32 cellular contexts compared by ENCODE assay signal in genomic region chr20:49393803-49394202, GRCh38.
"Had no signal": no experiment of that assay in that cellular context is flagged by ENCODE, and none has a peak within 500 bp of the region (broad histone marks: within the 10 kb centered on the region; RNA-seq: fewer than 3 reads in every experiment).

No MANE protein-coding gene starts in this region.

- H3K27ac ChIP-seq: cardiac muscle cell, RWPE1, VCaP had no signal

- H3K36me3 ChIP-seq: cardiac muscle cell had no signal

- FAIRE-seq: RCC 7860 had no signal

- DNase-seq: activated CD4-positive, alpha-beta memory T cell treated with anti-CD3 and anti-CD28 coated beads, Interleukin-2, amount 10 ng/mL, durations not matched to agents 7 days and 5 days; activated CD4-positive, alpha-beta T cell treated with anti-CD3 and anti-CD28 coated beads for 1 hour; activated CD4-positive, alpha-beta T cell treated with anti-CD3 and anti-CD28 coated beads for 48 hours; activated CD4-positive, CD25-positive, alpha-beta regulatory T cell; activated effector memory CD4-positive, alpha-beta T cell treated with anti-CD3 and anti-CD28 coated beads, Interleukin-2, amount 50 U/mL, for 16 hours; activated naive CD4-positive, alpha-beta T cell; activated naive CD4-positive, alpha-beta T cell treated with anti-CD3 and anti-CD28 coated beads, Interleukin-2, amount 50 U/mL, for 16 hours; activated naive CD8-positive, alpha-beta T cell treated with anti-CD3 and anti-CD28 coated beads for 36 hours; activated T-cell treated with anti-CD3 and anti-CD28 coated beads, Interleukin-2, amount 50 U/mL, for 1 hour; activated T-cell treated with anti-CD3 and anti-CD28 coated beads, Interleukin-2, amount 50 U/mL, for 72 hours; amniotic stem cell; Karpas-422; KBM-7; NCI-H1105; NCI-H1417 treated with DMSO at 0.1 percent for 48 hours; NCI-H187 treated with DMSO at 0.1 percent for 48 hours; NCI-H2081; NCI-H226; NCI-H524 treated with DMSO at 0.1 percent for 48 hours; NK-92 treated with Interleukin-12 subunit alpha and Interleukin-12 subunit beta, amount 100 ng/mL, for 24 hours; PC-3; SIG-M5; T-cell; T-helper 2 cell; T-helper 9 cell had no signal

- ATAC-seq: activated T-cell treated with anti-CD3 and anti-CD28 coated beads, Interleukin-2, amount 50 U/mL, for 72 hours; activated T-helper 17 cell treated with anti-CD3 and anti-CD28 coated beads, Interleukin-2, amount 50 U/mL, for 72 hours; PC-3; Right ventricle myocardium inferior; SK-N-SH treated with all-trans-retinoic acid at 6 μM for 48 hours; T-cell had no signal

- H3K4me3 ChIP-seq: cardiac muscle cell had no signal

- H3K27me3 ChIP-seq: cardiac muscle cell had no signal
